8 cellular contexts compared by ENCODE assay signal in genomic region chr3:178084938-178085816, GRCh38.
A peak's percentile ranks its signal among the peaks of the same experiment; 100 is the strongest.
DNase-seq lines count a peak whose midpoint lies in the region; ATAC-seq and TF ChIP-seq lines count a peak whose summit lies in the region.

No MANE protein-coding gene starts in this region.

- POLR2A ChIA-PET in naive thymus-derived CD8-positive, alpha-beta T cell (lab: Charles Lee), result interaction anchor here (0.7 to 1.7 kb wide), 3 partner anchors 248 to 725 kb away, joined by 3 to 4 read pairs (median 3); no protein-coding TSS in a partner anchor

- peaks cover 17% of the 10 kb centered on the region for H3K4me1 ChIP-seq in thymus (ENCODE audit: control insufficient read depth, insufficient read depth, low read length)

- WGBS in thymus, result 31% methylated on average over 6 of the region's 6 CpGs

- no peaks in the 10 kb centered on the region for H3K27me3 Mint-ChIP-seq in naive thymus-derived CD8-positive, alpha-beta T cell

- DNase-seq in COLO668 (lab: John Stamatoyannopoulos, UW; ENCODE audit: unreplicated experiment) (peak; percentile 84), NCI-H1930 (lab: John Stamatoyannopoulos, UW) (peak; percentile 82 to 84), fibroblast of the aortic adventitia (ENCODE audit: low read depth) (peak; percentile 71), NK-92 (lab: John Stamatoyannopoulos, UW; ENCODE audit: unreplicated experiment) (no peak)
- peak; percentile 26 for DNase-seq in activated CD4-positive, alpha-beta T cell treated with anti-CD3 and anti-CD28 coated beads, Interleukin-2, amount 50 U/mL, for 1 hour
- DNase-seq in naive thymus-derived CD8-positive, alpha-beta T cell, result peak; percentile 5 to 80 (median 54)

- peak overlapping the region in 9 of 10 donors; percentile 26 to 81 (median 57) for H3K4me3 Mint-ChIP-seq in naive thymus-derived CD8-positive, alpha-beta T cell

- H3K27ac Mint-ChIP-seq in naive thymus-derived CD8-positive, alpha-beta T cell, result peak overlapping the region; percentile 43 to 94 (median 76)

- H3K9me3 Mint-ChIP-seq in naive thymus-derived CD8-positive, alpha-beta T cell, result no peaks in the 10 kb centered on the region

- H3K4me1 Mint-ChIP-seq in naive thymus-derived CD8-positive, alpha-beta T cell, result peaks cover 25 to 46% (median 32%) of the 10 kb centered on the region in 4 donors

- H3K27me3 ChIP-seq in thymus (ENCODE audit: control insufficient read depth, insufficient read depth), result no peaks in the 10 kb centered on the region

- TF ChIP-seq CTCF in fibroblast of the aortic adventitia (IDR thresholded peaks at IDR 0.05; ENCODE audit: insufficient read depth, low read length), result no peak

- H3K27ac ChIP-seq in thymus (ENCODE audit: low read depth), result peak overlapping the region; percentile 74

- H3K4me3 ChIP-seq in fibroblast of the aortic adventitia (ENCODE audit: low read depth, low read length) (no peak overlapping the region), thymus (ENCODE audit: low read length) (no peak overlapping the region)

- H3K9me3 ChIP-seq in thymus (ENCODE audit: control insufficient read depth), result no peaks in the 10 kb centered on the region

- H3K36me3 Mint-ChIP-seq in naive thymus-derived CD8-positive, alpha-beta T cell, result peaks cover 0 to 6% (median 0%) of the 10 kb centered on the region in 3 donors

- no peaks in the 10 kb centered on the region for H3K36me3 ChIP-seq in thymus (ENCODE audit: control insufficient read depth, insufficient read depth)

- ATAC-seq in naive thymus-derived CD8-positive, alpha-beta T cell, result peak; percentile 88 to 94
- no peak for ATAC-seq in HG03442 (IDR thresholded peaks at IDR 0.05; ENCODE audit: unreplicated experiment)
